ENCODE assay signal across 9 cellular contexts in the genomic region with DNA sequence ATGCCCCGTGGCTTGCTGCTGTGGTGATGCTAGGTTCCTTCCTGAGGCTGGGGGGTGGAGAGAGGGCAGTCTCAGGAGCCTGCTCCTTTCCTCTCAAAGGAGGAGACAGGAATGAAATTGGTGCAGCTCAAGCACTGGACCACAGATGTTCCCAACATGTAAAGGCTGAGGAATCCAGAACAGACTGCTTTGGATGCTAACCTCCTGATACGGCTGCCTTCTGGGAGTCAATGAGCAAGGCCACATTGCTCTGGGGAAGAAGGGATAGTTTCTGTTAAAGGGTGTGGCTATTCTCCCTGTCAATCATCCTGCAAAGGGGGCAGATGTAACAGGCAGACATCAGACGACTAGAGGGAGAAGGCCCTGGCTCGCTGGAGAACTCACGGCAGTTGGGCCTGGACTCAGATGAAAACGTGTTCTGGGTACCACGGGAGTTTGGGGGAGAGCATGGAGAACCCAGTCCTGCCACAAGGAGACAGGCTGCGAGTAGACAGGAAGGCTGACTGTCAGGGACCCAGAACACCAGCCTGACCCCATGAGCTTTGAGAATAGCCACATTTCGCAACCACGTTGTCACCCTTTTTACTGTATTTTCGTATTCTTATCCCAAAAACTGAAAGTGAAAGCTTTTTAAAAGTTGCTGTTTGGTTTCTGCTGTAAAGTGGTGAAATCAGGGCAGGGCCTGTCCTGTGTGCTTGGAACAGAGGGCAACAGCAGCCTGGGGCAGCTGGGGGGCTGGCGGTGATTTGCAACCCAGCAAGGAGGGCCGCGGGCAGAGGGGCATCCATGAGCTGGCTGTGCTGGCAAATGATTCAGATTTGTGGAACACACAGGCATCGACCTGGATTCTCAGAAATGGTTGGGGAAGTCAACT.
A peak's percentile ranks its signal among the peaks of the same experiment; 100 is the strongest.
DNase-seq lines count a peak whose midpoint lies in the region; ATAC-seq, FAIRE-seq and TF ChIP-seq lines count a peak whose summit lies in the region.
"Had no signal": no experiment of that assay in that cellular context is flagged by ENCODE, and none has a peak within 500 bp of the region (broad histone marks: within the 10 kb centered on the region; RNA-seq: fewer than 3 reads in every experiment).

No MANE protein-coding gene starts in this region.

- H3K9me2 ChIP-seq in Karpas-422 (replicated peaks; ENCODE audit: insufficient read depth, low read length), result no peaks in the 10 kb centered on the region

- CTCF ChIA-PET in K562 (lab: Yijun Ruan, JAX; ENCODE audit: low intra/inter-chr PET ratio), result no interaction called here

- H3K36me3 ChIP-seq in Karpas-422 (ENCODE audit: insufficient read depth, low read length) (no peaks in the 10 kb centered on the region), K562 (ENCODE audit: control insufficient read depth, insufficient read depth, low read length) (no peaks in the 10 kb centered on the region), mucosa of rectum (ENCODE audit: control insufficient read depth in 2 of 2, insufficient read depth in 2 of 2, low read length in 2 of 2) (peaks cover 3 to 15% of the 10 kb centered on the region in 2 donors), HAP-1 (replicated peaks) (no peaks in the 10 kb centered on the region)

- DNase-seq in AG20443 (ENCODE audit: low spot score), result peak; percentile 52
- peak; percentile 41 for DNase-seq in Karpas-422
- DNase-seq in K562 (ENCODE audit: extremely low read depth in 1 of 4, low spot score in 3 of 4), result no peak
- DNase-seq in HAP-1 (ENCODE audit: low spot score in 2 of 2), result no peak
- DNase-seq in UCSD-AML1 (lab: John Stamatoyannopoulos, UW; ENCODE audit: unreplicated experiment), result no peak
- DNase-seq in NCI-H2081 (lab: John Stamatoyannopoulos, UW), result no peak
- DNase-seq in mucosa of gallbladder (ENCODE audit: low spot score), result no peak

- H3K79me2 ChIP-seq in Karpas-422 (ENCODE audit: low read length) (no peaks in the 10 kb centered on the region), K562 (ENCODE audit: control insufficient read depth, insufficient read depth, low read length) (no peaks in the 10 kb centered on the region)

- POLR2A ChIA-PET in K562 (lab: Yijun Ruan, JAX), result interaction anchor here (0.7 kb wide), 1 partner anchor 203 kb away, joined by 3 read pairs; no protein-coding TSS in a partner anchor

- H3K27me3 ChIP-seq in Karpas-422 (ENCODE audit: low read length) (no peaks in the 10 kb centered on the region), K562 (ENCODE audit: control insufficient read depth in 2 of 2, insufficient read depth in 2 of 2, low read length in 2 of 2) (peaks cover 0 to 25% of the 10 kb centered on the region in 2 experiments; a peak in 1 of 5 replicates), mucosa of rectum (ENCODE audit: control insufficient read depth in 2 of 2, insufficient read depth in 2 of 2, low read length in 2 of 2) (no peaks in the 10 kb centered on the region), HAP-1 (ENCODE audit: low read depth) (no peaks in the 10 kb centered on the region)

- in situ Hi-C loops in K562 (cut with MboI) (no loop called here), HAP-1 (cut with MboI; ENCODE audit: low sequenced_read_pairs) (loop anchor here (25.0 kb wide), 1 partner anchor 301 kb away; no protein-coding TSS in a partner anchor)

- peak overlapping the region; percentile 98 for H3K27ac ChIP-seq in Karpas-422 (ENCODE audit: low read length)
- H3K27ac ChIP-seq in K562 (ENCODE audit: extremely low read depth, low read depth, low read length), result no peak overlapping the region
- H3K27ac ChIP-seq in mucosa of rectum (ENCODE audit: low read depth in 2 of 2, low read length in 2 of 2), result peak overlapping the region; percentile 41 to 61

- no peak for ATAC-seq in K562

- H3K9ac ChIP-seq in Karpas-422 (ENCODE audit: low read length) (peak overlapping the region; percentile 47), K562 (ENCODE audit: insufficient read depth in 1 of 2, low read depth in 2 of 2, low read length in 2 of 2) (no peak overlapping the region), mucosa of rectum (ENCODE audit: low read depth in 1 of 2, low read length in 2 of 2) (no peak overlapping the region)

- H3K4me2 ChIP-seq in Karpas-422 (ENCODE audit: low read depth, low read length, poor library complexity, severe bottlenecking) (no peak overlapping the region), K562 (ENCODE audit: insufficient read depth, low read length) (no peak overlapping the region)

- H2AFZ ChIP-seq in Karpas-422 (ENCODE audit: low read length), result no peak overlapping the region
- H2AFZ ChIP-seq in K562 (ENCODE audit: low read depth, low read length), result no peak overlapping the region

- peaks cover 70% of the 10 kb centered on the region for H3K4me1 ChIP-seq in Karpas-422 (ENCODE audit: low read length)
- H3K4me1 ChIP-seq in K562 (replicated peaks in 1 of 2; ENCODE audit: control insufficient read depth in 2 of 2, insufficient read depth in 2 of 2, low read length in 2 of 2), result no peaks in the 10 kb centered on the region
- H3K4me1 ChIP-seq in mucosa of rectum (ENCODE audit: control insufficient read depth in 2 of 2, insufficient read depth in 2 of 2, low read length in 2 of 2), result no peaks in the 10 kb centered on the region
- no peaks in the 10 kb centered on the region for H3K4me1 ChIP-seq in HAP-1

- TF ChIP-seq POLR2A in K562 (conservative IDR thresholded peaks at IDR 0.05), result no peak

- H3K9me3 ChIP-seq in Karpas-422 (ENCODE audit: low read length) (no peaks in the 10 kb centered on the region), K562 (replicated peaks; ENCODE audit: control insufficient read depth, insufficient read depth, low read depth, low read length) (no peaks in the 10 kb centered on the region), mucosa of rectum (ENCODE audit: control insufficient read depth in 2 of 2, low read length in 2 of 2) (no peaks in the 10 kb centered on the region), HAP-1 (no peaks in the 10 kb centered on the region)

- no TSS peak for BruUV-seq in K562 (replicated peaks; lab: Mats Ljungman, UMichigan)

- 9% methylated on average over 13 of the region's 15 CpGs for WGBS in K562 (ENCODE audit: insufficient coverage, low coverage, missing lambda C conversion rate)

- H4K20me1 ChIP-seq in Karpas-422 (ENCODE audit: insufficient read depth, low read depth, low read length) (no peaks in the 10 kb centered on the region), K562 (replicated peaks; ENCODE audit: control insufficient read depth, insufficient read depth, low read length) (no peaks in the 10 kb centered on the region)

- H3K4me3 ChIP-seq in Karpas-422 (ENCODE audit: low read length) (no peak overlapping the region), K562 (no peak overlapping the region), mucosa of rectum (ENCODE audit: low read length in 2 of 2) (no peak overlapping the region), HAP-1 (no peak overlapping the region)

- H3K9me1 ChIP-seq in K562 (ENCODE audit: control insufficient read depth, insufficient read depth, low read length), result no peaks in the 10 kb centered on the region

- TF ChIP-seq EP300 in K562 (IDR thresholded peaks at IDR 0.05; ENCODE audit: low read length), result no peak

- intact Hi-C loops in K562 (cut with micrococcal nuclease), result no loop called here

- no peak for TF ChIP-seq CTCF in K562 (IDR thresholded peaks at IDR 0.05 in 2 of 3, conservative IDR thresholded peaks at IDR 0.05 in 1 of 3; ENCODE audit: insufficient read depth in 2 of 3, low read depth in 1 of 3, low read length in 3 of 3)

- no peak for TF ChIP-seq RAD21 in K562 (CRISPR knock-in tag; conservative IDR thresholded peaks at IDR 0.05 in 1 of 2, IDR thresholded peaks at IDR 0.05 in 1 of 2)

- FAIRE-seq in K562 (lab: Jason Lieb, UNC), result no peak
- FAIRE-seq: G401.6 had no signal

TF ChIP-seq in K562, 482 proteins besides CTCF, POLR2A, EP300 and RAD21 (continues in another document):
- TF ChIP-seq, protein P1, sequence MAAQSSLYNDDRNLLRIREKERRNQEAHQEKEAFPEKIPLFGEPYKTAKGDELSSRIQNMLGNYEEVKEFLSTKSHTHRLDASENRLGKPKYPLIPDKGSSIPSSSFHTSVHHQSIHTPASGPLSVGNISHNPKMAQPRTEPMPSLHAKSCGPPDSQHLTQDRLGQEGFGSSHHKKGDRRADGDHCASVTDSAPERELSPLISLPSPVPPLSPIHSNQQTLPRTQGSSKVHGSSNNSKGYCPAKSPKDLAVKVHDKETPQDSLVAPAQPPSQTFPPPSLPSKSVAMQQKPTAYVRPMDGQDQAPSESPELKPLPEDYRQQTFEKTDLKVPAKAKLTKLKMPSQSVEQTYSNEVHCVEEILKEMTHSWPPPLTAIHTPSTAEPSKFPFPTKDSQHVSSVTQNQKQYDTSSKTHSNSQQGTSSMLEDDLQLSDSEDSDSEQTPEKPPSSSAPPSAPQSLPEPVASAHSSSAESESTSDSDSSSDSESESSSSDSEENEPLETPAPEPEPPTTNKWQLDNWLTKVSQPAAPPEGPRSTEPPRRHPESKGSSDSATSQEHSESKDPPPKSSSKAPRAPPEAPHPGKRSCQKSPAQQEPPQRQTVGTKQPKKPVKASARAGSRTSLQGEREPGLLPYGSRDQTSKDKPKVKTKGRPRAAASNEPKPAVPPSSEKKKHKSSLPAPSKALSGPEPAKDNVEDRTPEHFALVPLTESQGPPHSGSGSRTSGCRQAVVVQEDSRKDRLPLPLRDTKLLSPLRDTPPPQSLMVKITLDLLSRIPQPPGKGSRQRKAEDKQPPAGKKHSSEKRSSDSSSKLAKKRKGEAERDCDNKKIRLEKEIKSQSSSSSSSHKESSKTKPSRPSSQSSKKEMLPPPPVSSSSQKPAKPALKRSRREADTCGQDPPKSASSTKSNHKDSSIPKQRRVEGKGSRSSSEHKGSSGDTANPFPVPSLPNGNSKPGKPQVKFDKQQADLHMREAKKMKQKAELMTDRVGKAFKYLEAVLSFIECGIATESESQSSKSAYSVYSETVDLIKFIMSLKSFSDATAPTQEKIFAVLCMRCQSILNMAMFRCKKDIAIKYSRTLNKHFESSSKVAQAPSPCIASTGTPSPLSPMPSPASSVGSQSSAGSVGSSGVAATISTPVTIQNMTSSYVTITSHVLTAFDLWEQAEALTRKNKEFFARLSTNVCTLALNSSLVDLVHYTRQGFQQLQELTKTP (IDR thresholded peaks at IDR 0.05; ENCODE audit: low read depth in 1 of 2, partially characterized antibody in 2 of 2), result no peak
- TF ChIP-seq, protein P2, sequence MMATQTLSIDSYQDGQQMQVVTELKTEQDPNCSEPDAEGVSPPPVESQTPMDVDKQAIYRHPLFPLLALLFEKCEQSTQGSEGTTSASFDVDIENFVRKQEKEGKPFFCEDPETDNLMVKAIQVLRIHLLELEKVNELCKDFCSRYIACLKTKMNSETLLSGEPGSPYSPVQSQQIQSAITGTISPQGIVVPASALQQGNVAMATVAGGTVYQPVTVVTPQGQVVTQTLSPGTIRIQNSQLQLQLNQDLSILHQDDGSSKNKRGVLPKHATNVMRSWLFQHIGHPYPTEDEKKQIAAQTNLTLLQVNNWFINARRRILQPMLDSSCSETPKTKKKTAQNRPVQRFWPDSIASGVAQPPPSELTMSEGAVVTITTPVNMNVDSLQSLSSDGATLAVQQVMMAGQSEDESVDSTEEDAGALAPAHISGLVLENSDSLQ (IDR thresholded peaks at IDR 0.05), result peak; percentile 91
- TF ChIP-seq ZNF212 (CRISPR knock-in tag; IDR thresholded peaks at IDR 0.05) (no peak), CEBPG (CRISPR knock-in tag; IDR thresholded peaks at IDR 0.05) (no peak), CEBPG (tag; conservative IDR thresholded peaks at IDR 0.05 in 1 of 2, IDR thresholded peaks at IDR 0.05 in 1 of 2) (peak in 1 of 2 experiments; percentile 25; a peak in 1 of 4 replicates), CEBPB (tag; IDR thresholded peaks at IDR 0.05) (peak; percentile 71)

Comparison
In these comparisons a context has a peak if more than half of its experiments do, and no peak if none do; other contexts are left out.
1. DNase-seq: peak in AG20443 (single experiment) and Karpas-422 (single experiment); none in K562 (0 of 4), HAP-1 (0 of 2), UCSD-AML1 (single experiment), NCI-H2081 (0 of 2) and mucosa of gallbladder (single experiment).